ENCODE assay signal across 8 cellular contexts in genomic region chr4:155667538-155668511, GRCh38. TPM values are rescaled to one million over a fixed set of nuclear protein-coding genes. Genes with fewer than 3 reads are reported as not detected.
DNase-seq lines count a peak whose midpoint lies in the region; ATAC-seq, FAIRE-seq and TF ChIP-seq lines count a peak whose summit lies in the region.

No MANE protein-coding gene starts in this region.

- H3K4me1 ChIP-seq in mesenchymal stem cell (ENCODE audit: control insufficient read depth, insufficient read depth, low read depth, low read length) (peaks cover 2% of the 10 kb centered on the region), thyroid gland (peaks cover 0 to 3% of the 10 kb centered on the region in 2 donors)

- no peak overlapping the region for H2BK15ac ChIP-seq in mesenchymal stem cell (ENCODE audit: low read depth, poor library complexity, severe bottlenecking)

- ATAC-seq in GM19328 (IDR thresholded peaks at IDR 0.05; ENCODE audit: unreplicated experiment), result peak; percentile 38
- peak; percentile 65 for ATAC-seq in HG03432 (IDR thresholded peaks at IDR 0.05; ENCODE audit: unreplicated experiment)
- peak; percentile 76 for ATAC-seq in SK-N-SH treated with all-trans-retinoic acid at 6 μM for 48 hours

- DNase-seq in Caki2 (ENCODE audit: low read depth) (peak; percentile 74), mesenchymal stem cell (peak; percentile 59), thyroid gland (peak; percentile 12 to 38), epidermal melanocyte (ENCODE audit: insufficient read length, low spot score) (no peak)

- no peak overlapping the region for H3K14ac ChIP-seq in mesenchymal stem cell (ENCODE audit: low read length in 2 of 2)

- intact Hi-C loops in thyroid gland (cut with DNase I), result loop anchor here (5.0 kb wide), 1 partner anchor 94 kb away; no protein-coding TSS in a partner anchor

- H2BK120ac ChIP-seq in mesenchymal stem cell (ENCODE audit: low read depth, low read length), result no peak overlapping the region

- no peak overlapping the region for H2AK5ac ChIP-seq in mesenchymal stem cell (ENCODE audit: low read length, severe bottlenecking)

- no peak for TF ChIP-seq POLR2A in thyroid gland (IDR thresholded peaks at IDR 0.05)

- peak overlapping the region in 1 of 2 experiments; percentile 69 for H3K18ac ChIP-seq in mesenchymal stem cell (ENCODE audit: low read depth in 1 of 2, low read length in 2 of 2)

- H3K9ac ChIP-seq in mesenchymal stem cell (ENCODE audit: low read length), result peak overlapping the region; percentile 40

- TF ChIP-seq CTCF in thyroid gland (IDR thresholded peaks at IDR 0.05), result no peak

- H3K9me3 ChIP-seq in mesenchymal stem cell (ENCODE audit: control insufficient read depth, low read length) (no peaks in the 10 kb centered on the region), thyroid gland (no peaks in the 10 kb centered on the region)

- peak overlapping the region; percentile 70 to 81 for H3K4me3 ChIP-seq in mesenchymal stem cell (ENCODE audit: insufficient read depth in 1 of 2, low read depth in 1 of 2, low read length in 2 of 2)
- H3K4me3 ChIP-seq in thyroid gland (replicated peaks in 1 of 3), result peak overlapping the region; percentile 31 to 63 (median 59)

- H4K8ac ChIP-seq in mesenchymal stem cell (ENCODE audit: low read length), result no peak overlapping the region

- H3K4me2 ChIP-seq in mesenchymal stem cell (ENCODE audit: low read length, poor library complexity, severe bottlenecking), result peak overlapping the region; percentile 67

- peak overlapping the region; percentile 72 for H2AFZ ChIP-seq in mesenchymal stem cell (ENCODE audit: low read depth, low read length)

- WGBS in mesenchymal stem cell, result under 1% methylated on average over 54 of the region's 72 CpGs
- 1 to 2% methylated on average over 27 to 32 of the region's 72 CpGs for WGBS in thyroid gland, 2 donors

- H3K27ac ChIP-seq in mesenchymal stem cell (ENCODE audit: low read length, poor library complexity, severe bottlenecking), result no peak overlapping the region
- H3K27ac ChIP-seq in thyroid gland, result peak overlapping the region; percentile 67 to 83 (median 74)

- H3K36me3 ChIP-seq in mesenchymal stem cell (ENCODE audit: control insufficient read depth in 1 of 2, insufficient read depth in 2 of 2, low read depth in 1 of 2, low read length in 2 of 2) (no peaks in the 10 kb centered on the region), thyroid gland (no peaks in the 10 kb centered on the region)

- H3K27me3 ChIP-seq in mesenchymal stem cell (ENCODE audit: control insufficient read depth in 1 of 2, insufficient read depth in 1 of 2, low read length in 2 of 2) (peaks cover 0 to 33% of the 10 kb centered on the region in 2 experiments), thyroid gland (no peaks in the 10 kb centered on the region)

- FAIRE-seq in endometrium (lab: Jason Lieb, UNC), result peak; percentile 57

- no peak overlapping the region for H3K23ac ChIP-seq in mesenchymal stem cell (ENCODE audit: low read length in 2 of 2)

- H3K4ac ChIP-seq in mesenchymal stem cell (ENCODE audit: low read depth in 1 of 2, low read length in 2 of 2), result no peak overlapping the region

- no peak overlapping the region for H4K91ac ChIP-seq in mesenchymal stem cell (ENCODE audit: low read length)

- peaks cover 4% of the 10 kb centered on the region for H3K79me1 ChIP-seq in mesenchymal stem cell (replicated peaks; ENCODE audit: low read length, poor library complexity, severe bottlenecking)

- H2BK12ac ChIP-seq in mesenchymal stem cell (ENCODE audit: low read length in 2 of 2), result peak overlapping the region in 1 of 2 experiments; percentile 40

- H2BK5ac ChIP-seq in mesenchymal stem cell (ENCODE audit: low read depth, low read length, poor library complexity, severe bottlenecking), result no peak overlapping the region

- in situ Hi-C loops in Caki2 (cut with HindIII; ENCODE audit: low pct_unique_long_range_greater_than_20kb, low sequenced_read_pairs), result no loop called here

TF ChIP-seq in SK-N-SH treated with all-trans-retinoic acid at 6 μM for 48 hours, 23 proteins besides CTCF, POLR2A, EP300 and RAD21:
- no peak for TF ChIP-seq TCF4 (CRISPR knock-in tag; IDR thresholded peaks at IDR 0.05; ENCODE audit: borderline replicate concordance)
- TF ChIP-seq POU6F1 (CRISPR knock-in tag; IDR thresholded peaks at IDR 0.05; ENCODE audit: borderline replicate concordance, low read depth), result no peak
- no peak for TF ChIP-seq BACH2 (CRISPR knock-in tag; IDR thresholded peaks at IDR 0.05; ENCODE audit: borderline replicate concordance)
- no peak for TF ChIP-seq ZFP3 (CRISPR knock-in tag; IDR thresholded peaks at IDR 0.05)
- no peak for TF ChIP-seq ZC3H10 (CRISPR knock-in tag; IDR thresholded peaks at IDR 0.05)
- no peak for TF ChIP-seq PPARA (CRISPR knock-in tag; IDR thresholded peaks at IDR 0.05; ENCODE audit: borderline replicate concordance)
- TF ChIP-seq TOX (CRISPR knock-in tag; IDR thresholded peaks at IDR 0.05; ENCODE audit: borderline replicate concordance), result no peak
- TF ChIP-seq ISL1 (CRISPR knock-in tag; IDR thresholded peaks at IDR 0.05), result no peak
- no peak for TF ChIP-seq ZNF565 (CRISPR knock-in tag; conservative IDR thresholded peaks at IDR 0.05; ENCODE audit: low read depth)
- TF ChIP-seq CSDC2 (CRISPR knock-in tag; IDR thresholded peaks at IDR 0.05), result no peak
- TF ChIP-seq, protein P1, sequence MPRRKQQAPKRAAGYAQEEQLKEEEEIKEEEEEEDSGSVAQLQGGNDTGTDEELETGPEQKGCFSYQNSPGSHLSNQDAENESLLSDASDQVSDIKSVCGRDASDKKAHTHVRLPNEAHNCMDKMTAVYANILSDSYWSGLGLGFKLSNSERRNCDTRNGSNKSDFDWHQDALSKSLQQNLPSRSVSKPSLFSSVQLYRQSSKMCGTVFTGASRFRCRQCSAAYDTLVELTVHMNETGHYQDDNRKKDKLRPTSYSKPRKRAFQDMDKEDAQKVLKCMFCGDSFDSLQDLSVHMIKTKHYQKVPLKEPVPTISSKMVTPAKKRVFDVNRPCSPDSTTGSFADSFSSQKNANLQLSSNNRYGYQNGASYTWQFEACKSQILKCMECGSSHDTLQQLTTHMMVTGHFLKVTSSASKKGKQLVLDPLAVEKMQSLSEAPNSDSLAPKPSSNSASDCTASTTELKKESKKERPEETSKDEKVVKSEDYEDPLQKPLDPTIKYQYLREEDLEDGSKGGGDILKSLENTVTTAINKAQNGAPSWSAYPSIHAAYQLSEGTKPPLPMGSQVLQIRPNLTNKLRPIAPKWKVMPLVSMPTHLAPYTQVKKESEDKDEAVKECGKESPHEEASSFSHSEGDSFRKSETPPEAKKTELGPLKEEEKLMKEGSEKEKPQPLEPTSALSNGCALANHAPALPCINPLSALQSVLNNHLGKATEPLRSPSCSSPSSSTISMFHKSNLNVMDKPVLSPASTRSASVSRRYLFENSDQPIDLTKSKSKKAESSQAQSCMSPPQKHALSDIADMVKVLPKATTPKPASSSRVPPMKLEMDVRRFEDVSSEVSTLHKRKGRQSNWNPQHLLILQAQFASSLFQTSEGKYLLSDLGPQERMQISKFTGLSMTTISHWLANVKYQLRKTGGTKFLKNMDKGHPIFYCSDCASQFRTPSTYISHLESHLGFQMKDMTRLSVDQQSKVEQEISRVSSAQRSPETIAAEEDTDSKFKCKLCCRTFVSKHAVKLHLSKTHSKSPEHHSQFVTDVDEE (CRISPR knock-in tag; IDR thresholded peaks at IDR 0.05), result no peak
- TF ChIP-seq GLIS3 (CRISPR knock-in tag; IDR thresholded peaks at IDR 0.05), result no peak
- no peak for TF ChIP-seq SNAI2 (CRISPR knock-in tag; IDR thresholded peaks at IDR 0.05)
- TF ChIP-seq RARB (CRISPR knock-in tag; IDR thresholded peaks at IDR 0.05), result no peak
- TF ChIP-seq ZNF70 (CRISPR knock-in tag; IDR thresholded peaks at IDR 0.05), result no peak
- no peak for TF ChIP-seq OSR1 (CRISPR knock-in tag; IDR thresholded peaks at IDR 0.05)

RNA-seq across cellular contexts. Expression of gene GUCY1A1, which starts 1.2 kb away (rescaled TPM):
- total RNA-seq in Caki2 (2014; rRNA removed; shearing (Covaris generic); ENCODE audit: low replicate concordance), result 15.5 and 17.2 TPM in 2 replicates
- 3.6 TPM for polyA plus RNA-seq in mesenchymal stem cell (2013, experiment 1 of 2)
- polyA plus RNA-seq in mesenchymal stem cell (2013, experiment 2 of 2), result 2.6 TPM
- total RNA-seq in thyroid gland, result 10 to 100 TPM; 11.4 to 25.8 (median 17.5) TPM
